Comparison of ENCODE assay signal across 21 cellular contexts in the genomic region with DNA sequence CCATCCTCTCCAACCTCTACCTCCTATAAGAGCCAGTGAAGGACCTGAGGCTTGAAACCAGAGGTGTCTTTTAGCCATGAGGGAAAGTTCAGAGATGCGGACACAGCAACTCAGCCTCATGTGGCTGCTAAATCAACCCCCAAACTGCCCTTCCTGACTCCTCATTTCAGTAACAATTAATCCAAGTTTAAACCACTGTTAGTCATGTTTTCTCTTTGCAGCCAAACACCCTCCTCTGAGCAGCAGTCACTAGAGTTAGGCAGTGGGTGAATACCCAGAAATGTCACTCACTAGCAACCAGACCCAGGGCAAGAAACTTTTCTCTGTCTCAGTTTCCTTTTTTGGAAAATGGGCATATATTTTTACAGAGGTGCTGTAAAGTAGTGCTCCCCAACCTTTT.
A peak's percentile ranks its signal among the peaks of the same experiment; 100 is the strongest.
DNase-seq lines count a peak whose midpoint lies in the region; ATAC-seq, FAIRE-seq and TF ChIP-seq lines count a peak whose summit lies in the region.
"Had no signal": no experiment of that assay in that cellular context is flagged by ENCODE, and none has a peak within 500 bp of the region (broad histone marks: within the 10 kb centered on the region; RNA-seq: fewer than 3 reads in every experiment).

No MANE protein-coding gene starts in this region.

- no peaks in the 10 kb centered on the region for H3K36me3 Mint-ChIP-seq in activated T-cell treated with anti-CD3 and anti-CD28 coated beads, Interleukin-2, amount 50 U/mL, for 4 hours (ENCODE audit: insufficient read depth)
- H3K36me3 Mint-ChIP-seq: CD4-positive, alpha-beta memory T cell had no signal

- POLR2A ChIA-PET in GM12878 (lab: Charles Lee), result no interaction called here

- H3K36me3 ChIP-seq in GM12878 (ENCODE audit: control insufficient read depth in 2 of 2, insufficient read depth in 2 of 2, low read length in 1 of 2), result no peaks in the 10 kb centered on the region
- H3K36me3 ChIP-seq: colonic mucosa, gastrocnemius medialis, right atrium auricular region had no signal

- peaks cover 25% of the 10 kb centered on the region for H3K4me1 Mint-ChIP-seq in activated T-cell treated with anti-CD3 and anti-CD28 coated beads, Interleukin-2, amount 50 U/mL, for 4 hours (ENCODE audit: low read depth)

- no peaks in the 10 kb centered on the region for H3K9me3 Mint-ChIP-seq in activated T-cell treated with anti-CD3 and anti-CD28 coated beads, Interleukin-2, amount 50 U/mL, for 4 hours

- SMC1A ChIA-PET in GM12878 (lab: Charles Lee; ENCODE audit: uncharacterized antibody, unreplicated experiment), result interaction anchor here (1.2 to 1.5 kb wide), 3 partner anchors 58 to 111 kb away, joined by 3 to 8 read pairs (median 5); no protein-coding TSS in a partner anchor

- ATAC-seq in activated T-cell treated with anti-CD3 and anti-CD28 coated beads, Interleukin-2, amount 50 U/mL, for 4 hours, result peak; percentile 36 to 46
- peak; percentile 53 for ATAC-seq in HG03432 (IDR thresholded peaks at IDR 0.05; ENCODE audit: unreplicated experiment)
- ATAC-seq in GM12878, result peak; percentile 87
- ATAC-seq in stimulated activated naive CD8-positive, alpha-beta T cell treated with anti-CD3 and anti-CD28 coated beads, Interleukin-15, Interleukin-2, amounts not matched to agents 100 U/mL and 50 U/mL, for 24 hours, result peak; percentile 38
- no peak for ATAC-seq in HG03469 (IDR thresholded peaks at IDR 0.05; ENCODE audit: unreplicated experiment)
- no peak for ATAC-seq in GM21515 (IDR thresholded peaks at IDR 0.05; ENCODE audit: unreplicated experiment)
- ATAC-seq: body of pancreas, gastrocnemius medialis had no signal

- CTCF ChIA-PET in GM12878 (lab: Yijun Ruan, JAX), result interaction anchor here (1.1 kb wide), 1 partner anchor 110 kb away, joined by 3 read pairs; no protein-coding TSS in a partner anchor

- WGBS in GM12878 (ENCODE audit: insufficient coverage, insufficient replicate concordance, low lambda C conversion rate, missing lambda C conversion rate), result 88% methylated on average over 1 of the region's 1 CpG

- no peaks in the 10 kb centered on the region for H3K79me2 ChIP-seq in GM12878 (ENCODE audit: control insufficient read depth, insufficient read depth, low read length)

- no peak for FAIRE-seq in GM12878 (lab: Jason Lieb, UNC)
- FAIRE-seq: endothelial cell of umbilical vein had no signal

- intact Hi-C loops in GM12878 (cut with micrococcal nuclease; ENCODE audit: unreplicated experiment), result loop anchor here (5.0 kb wide), 1 partner anchor 86 kb away; no protein-coding TSS in a partner anchor

- RAD21 ChIA-PET in GM12878 (lab: Charles Lee; ENCODE audit: unreplicated experiment), result no interaction called here

- no peaks in the 10 kb centered on the region for H3K4me1 ChIP-seq in GM12878 (ENCODE audit: control insufficient read depth, insufficient read depth, low read length)
- H3K4me1 ChIP-seq: body of pancreas, colonic mucosa, gastrocnemius medialis had no signal

- no peaks in the 10 kb centered on the region for H4K20me1 ChIP-seq in GM12878 (ENCODE audit: control insufficient read depth, insufficient read depth)

- no peaks in the 10 kb centered on the region; the same call in 2 of the 3 replicates for H3K9me3 ChIP-seq in GM12878 (replicated peaks; ENCODE audit: control insufficient read depth, insufficient read depth, low read length)
- H3K9me3 ChIP-seq: body of pancreas, colonic mucosa, gastrocnemius medialis, right atrium auricular region had no signal

- no peak overlapping the region for H3K4me3 ChIP-seq in GM12878
- H3K4me3 ChIP-seq: body of pancreas, colonic mucosa, gastrocnemius medialis, right atrium auricular region had no signal

- no peak overlapping the region for H3K4me2 ChIP-seq in GM12878 (ENCODE audit: control insufficient read depth, insufficient read depth)

- no peaks in the 10 kb centered on the region for H3K27me3 ChIP-seq in GM12878 (replicated peaks in 1 of 2; ENCODE audit: control insufficient read depth in 2 of 2, insufficient read depth in 2 of 2, low read length in 1 of 2)
- H3K27me3 ChIP-seq: body of pancreas, colonic mucosa, gastrocnemius medialis, right atrium auricular region had no signal

- no peak overlapping the region for H3K4me3 Mint-ChIP-seq in activated T-cell treated with anti-CD3 and anti-CD28 coated beads, Interleukin-2, amount 50 U/mL, for 4 hours
- H3K4me3 Mint-ChIP-seq: CD4-positive, alpha-beta memory T cell had no signal

- TF ChIP-seq CTCF in GM12878 (IDR thresholded peaks at IDR 0.05 in 2 of 3, conservative IDR thresholded peaks at IDR 0.05 in 1 of 3; ENCODE audit: control insufficient read depth in 2 of 3, extremely low read depth in 1 of 3, insufficient read depth in 1 of 3, low read depth in 3 of 3, low read length in 3 of 3), result no peak

- H3K27ac ChIP-seq in GM12878 (ENCODE audit: control insufficient read depth, insufficient read depth), result no peak overlapping the region
- H3K27ac ChIP-seq: body of pancreas, colonic mucosa, gastrocnemius medialis, right atrium auricular region, VCaP had no signal

- TF ChIP-seq RAD21 in GM12878 (IDR thresholded peaks at IDR 0.05; ENCODE audit: insufficient read depth, low read depth, low read length), result no peak

- no peak overlapping the region for H3K9ac ChIP-seq in GM12878 (ENCODE audit: control insufficient read depth, insufficient read depth, low read length)

- TF ChIP-seq EP300 in GM12878 (IDR thresholded peaks at IDR 0.05; ENCODE audit: borderline replicate concordance in 1 of 2, control insufficient read depth in 1 of 2, low read depth in 2 of 2, low read length in 2 of 2), result no peak

- no peak overlapping the region for H2AFZ ChIP-seq in GM12878 (ENCODE audit: control insufficient read depth, low read depth, low read length)

- no peak for DNase-seq in activated T-cell treated with anti-CD3 and anti-CD28 coated beads, Interleukin-2, amount 50 U/mL, for 4 hours
- DNase-seq in activated T-cell treated with anti-CD3 and anti-CD28 coated beads for 4 hours (no peak), GM12878 (ENCODE audit: low read depth, low spot score) (peak; percentile 24), NCI-H146 treated with DMSO at 0.1 percent for 48 hours (lab: John Stamatoyannopoulos, UW; ENCODE audit: unreplicated experiment) (no peak)
- DNase-seq in stimulated activated naive CD8-positive, alpha-beta T cell treated with anti-CD3 and anti-CD28 coated beads, Interleukin-15, Interleukin-2, amounts not matched to agents 100 U/mL and 50 U/mL, for 24 hours, result no peak
- DNase-seq: activated naive CD4-positive, alpha-beta T cell treated with Interleukin-2 at 50 U/mL for 16 hours; CD4-positive, alpha-beta memory T cell; DMS79 treated with DMSO at 0.1 percent for 48 hours; gastrocnemius medialis; KG1; NCI-H2081 treated with DMSO at 0.1 percent for 48 hours; stimulated activated CD4-positive, alpha-beta T cell treated with anti-CD3 and anti-CD28 coated beads, Interleukin-2, amount 100 ng/mL, for 24 hours; SW 1271 had no signal

- in situ Hi-C loops in GM12878 (cut with MboI), result no loop called here

- TF ChIP-seq POLR2A in GM12878 (IDR thresholded peaks at IDR 0.05; ENCODE audit: low read depth, low read length), result no peak

- no peaks in the 10 kb centered on the region for H3K27me3 Mint-ChIP-seq in activated T-cell treated with anti-CD3 and anti-CD28 coated beads, Interleukin-2, amount 50 U/mL, for 4 hours (ENCODE audit: low read depth)

- BruUV-seq in GM12878 (replicated peaks; lab: Mats Ljungman, UMichigan), result no TSS peak

TF ChIP-seq in GM12878, 131 proteins besides CTCF, POLR2A, EP300 and RAD21 (continues in another document):
- TF ChIP-seq PML (IDR thresholded peaks at IDR 0.05; ENCODE audit: low read length) (no peak), ZNF384 (IDR thresholded peaks at IDR 0.05; ENCODE audit: borderline replicate concordance, low read depth, low read length) (no peak), CBX5 (IDR thresholded peaks at IDR 0.05; ENCODE audit: low read depth) (no peak), CREM (IDR thresholded peaks at IDR 0.05; ENCODE audit: low read depth) (no peak), JUND (IDR thresholded peaks at IDR 0.05; ENCODE audit: low read depth, low read length) (no peak), HCFC1 (IDR thresholded peaks at IDR 0.05; ENCODE audit: low read length) (no peak), TARDBP (IDR thresholded peaks at IDR 0.05; ENCODE audit: borderline replicate concordance) (no peak), NFIC (IDR thresholded peaks at IDR 0.05; ENCODE audit: low read depth, low read length) (no peak), HDGF (IDR thresholded peaks at IDR 0.05) (no peak), FOS (IDR thresholded peaks at IDR 0.05; ENCODE audit: borderline replicate concordance, extremely low read depth, insufficient read length) (no peak), BHLHE40 (IDR thresholded peaks at IDR 0.05; ENCODE audit: borderline replicate concordance in 1 of 2, low read depth in 2 of 2, low read length in 1 of 2) (no peak), NR2C1 (IDR thresholded peaks at IDR 0.05) (no peak), HDAC2 (IDR thresholded peaks at IDR 0.05) (no peak)
- TF ChIP-seq, protein P1, sequence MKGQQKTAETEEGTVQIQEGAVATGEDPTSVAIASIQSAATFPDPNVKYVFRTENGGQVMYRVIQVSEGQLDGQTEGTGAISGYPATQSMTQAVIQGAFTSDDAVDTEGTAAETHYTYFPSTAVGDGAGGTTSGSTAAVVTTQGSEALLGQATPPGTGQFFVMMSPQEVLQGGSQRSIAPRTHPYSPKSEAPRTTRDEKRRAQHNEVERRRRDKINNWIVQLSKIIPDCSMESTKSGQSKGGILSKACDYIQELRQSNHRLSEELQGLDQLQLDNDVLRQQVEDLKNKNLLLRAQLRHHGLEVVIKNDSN (IDR thresholded peaks at IDR 0.05; ENCODE audit: borderline replicate concordance, extremely low read length, insufficient read depth, low read depth, low read length), result no peak
- TF ChIP-seq, protein P2, sequence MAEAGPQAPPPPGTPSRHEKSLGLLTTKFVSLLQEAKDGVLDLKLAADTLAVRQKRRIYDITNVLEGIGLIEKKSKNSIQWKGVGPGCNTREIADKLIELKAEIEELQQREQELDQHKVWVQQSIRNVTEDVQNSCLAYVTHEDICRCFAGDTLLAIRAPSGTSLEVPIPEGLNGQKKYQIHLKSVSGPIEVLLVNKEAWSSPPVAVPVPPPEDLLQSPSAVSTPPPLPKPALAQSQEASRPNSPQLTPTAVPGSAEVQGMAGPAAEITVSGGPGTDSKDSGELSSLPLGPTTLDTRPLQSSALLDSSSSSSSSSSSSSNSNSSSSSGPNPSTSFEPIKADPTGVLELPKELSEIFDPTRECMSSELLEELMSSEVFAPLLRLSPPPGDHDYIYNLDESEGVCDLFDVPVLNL (IDR thresholded peaks at IDR 0.05; ENCODE audit: low read depth, low read length), result no peak

Comparison
In these comparisons a context has a peak if more than half of its experiments do, and no peak if none do; other contexts are left out.
1. ATAC-seq: peak in activated T-cell treated with anti-CD3 and anti-CD28 coated beads, Interleukin-2, amount 50 U/mL, for 4 hours (2 of 2), HG03432 (single experiment), GM12878 (single experiment) and stimulated activated naive CD8-positive, alpha-beta T cell treated with anti-CD3 and anti-CD28 coated beads, Interleukin-15, Interleukin-2, amounts not matched to agents 100 U/mL and 50 U/mL, for 24 hours (single experiment); none in HG03469 (single experiment) and GM21515 (single experiment).